In genomic region chr15:69713726-69714559, GRCh38 we compare ENCODE assay signal across 8 cellular contexts.
DNase-seq lines count a peak whose midpoint lies in the region; ATAC-seq, FAIRE-seq and TF ChIP-seq lines count a peak whose summit lies in the region.

No MANE protein-coding gene starts in this region.

- intact Hi-C loops in colonic mucosa (cut with DNase I): no loop called here
- intact Hi-C loops in head of caudate nucleus (cut with DNase I): no loop called here

- no peak overlapping the region for H3K4me3 ChIP-seq in colonic mucosa

- peak; percentile 84 for ATAC-seq in HG02642 (IDR thresholded peaks at IDR 0.05; ENCODE audit: poor library complexity, unreplicated experiment)
- peak; percentile 97 for ATAC-seq in stimulated activated naive CD8-positive, alpha-beta T cell treated with anti-CD3 and anti-CD28 coated beads, Interleukin-15, amount 100 ng/mL, for 72 hours

- TF ChIP-seq CTCF in colonic mucosa (IDR thresholded peaks at IDR 0.05): no peak

- DNase-seq in GM12891 (ENCODE audit: insufficient read length, low spot score) (peak; percentile 51), colonic mucosa (peak; percentile 21), head of caudate nucleus (no peak), amygdala (lab: John Stamatoyannopoulos, UW) (no peak), SK-N-DZ (ENCODE audit: low spot score) (no peak)
- DNase-seq in stimulated activated naive CD8-positive, alpha-beta T cell treated with anti-CD3 and anti-CD28 coated beads, Interleukin-15, amount 100 ng/mL, for 72 hours: peak; percentile 75 to 88

- no peak for TF ChIP-seq POLR2A in GM12891 (IDR thresholded peaks at IDR 0.05; ENCODE audit: low read depth, low read length)

- H3K36me3 Mint-ChIP-seq in T-helper 1 cell treated with Interleukin-12 subunit alpha and Interleukin-12 subunit beta and Interleukin-4 antibody, amounts not matched to agents 30 μg/mL and 1 μg/mL, for 36 hours (ENCODE audit: low read depth): peaks cover 9% of the 10 kb centered on the region

- peaks cover 21% of the 10 kb centered on the region for H3K9me3 Mint-ChIP-seq in T-helper 1 cell treated with Interleukin-12 subunit alpha and Interleukin-12 subunit beta and Interleukin-4 antibody, amounts not matched to agents 30 μg/mL and 1 μg/mL, for 36 hours
- peaks cover 6 to 19% of the 10 kb centered on the region in 2 donors for H3K9me3 Mint-ChIP-seq in stimulated activated naive CD8-positive, alpha-beta T cell treated with anti-CD3 and anti-CD28 coated beads, Interleukin-15, amount 100 ng/mL, for 72 hours

- peaks cover 51% of the 10 kb centered on the region for H3K27me3 Mint-ChIP-seq in T-helper 1 cell treated with Interleukin-12 subunit alpha and Interleukin-12 subunit beta and Interleukin-4 antibody, amounts not matched to agents 30 μg/mL and 1 μg/mL, for 36 hours (ENCODE audit: low read depth)
- no peaks in the 10 kb centered on the region for H3K27me3 Mint-ChIP-seq in stimulated activated naive CD8-positive, alpha-beta T cell treated with anti-CD3 and anti-CD28 coated beads, Interleukin-15, amount 100 ng/mL, for 72 hours

- H3K36me3 ChIP-seq in colonic mucosa: no peaks in the 10 kb centered on the region

- no peaks in the 10 kb centered on the region for H3K4me1 ChIP-seq in colonic mucosa

- peaks cover 49% of the 10 kb centered on the region for H3K4me1 Mint-ChIP-seq in T-helper 1 cell treated with Interleukin-12 subunit alpha and Interleukin-12 subunit beta and Interleukin-4 antibody, amounts not matched to agents 30 μg/mL and 1 μg/mL, for 36 hours (ENCODE audit: low read depth)
- H3K4me1 Mint-ChIP-seq in stimulated activated naive CD8-positive, alpha-beta T cell treated with anti-CD3 and anti-CD28 coated beads, Interleukin-15, amount 100 ng/mL, for 72 hours: peaks cover 65% of the 10 kb centered on the region

- peak overlapping the region; percentile 33 for H3K4me3 Mint-ChIP-seq in T-helper 1 cell treated with Interleukin-12 subunit alpha and Interleukin-12 subunit beta and Interleukin-4 antibody, amounts not matched to agents 30 μg/mL and 1 μg/mL, for 36 hours
- H3K4me3 Mint-ChIP-seq in stimulated activated naive CD8-positive, alpha-beta T cell treated with anti-CD3 and anti-CD28 coated beads, Interleukin-15, amount 100 ng/mL, for 72 hours: peak overlapping the region; percentile 26 to 41

- no peak overlapping the region for H3K27ac ChIP-seq in colonic mucosa

- peak; percentile 99 for FAIRE-seq in GM12891 (lab: Jason Lieb, UNC)

- no peaks in the 10 kb centered on the region for H3K27me3 ChIP-seq in colonic mucosa

- H3K9ac ChIP-seq in colonic mucosa (ENCODE audit: low read depth in 2 of 2, low read length in 2 of 2): no peak overlapping the region

- H3K27ac Mint-ChIP-seq in T-helper 1 cell treated with Interleukin-12 subunit alpha and Interleukin-12 subunit beta and Interleukin-4 antibody, amounts not matched to agents 30 μg/mL and 1 μg/mL, for 36 hours: peak overlapping the region; percentile 78
- peak overlapping the region in 1 of 2 donors; percentile 16 for H3K27ac Mint-ChIP-seq in stimulated activated naive CD8-positive, alpha-beta T cell treated with anti-CD3 and anti-CD28 coated beads, Interleukin-15, amount 100 ng/mL, for 72 hours

- H3K9me3 ChIP-seq in colonic mucosa: no peaks in the 10 kb centered on the region

TF ChIP-seq in GM12891, 5 proteins besides CTCF, POLR2A, EP300 and RAD21:
- TF ChIP-seq SPI1 (IDR thresholded peaks at IDR 0.05; ENCODE audit: low read depth, low read length) (peak; percentile 60), TAF1 (IDR thresholded peaks at IDR 0.05; ENCODE audit: low read depth, low read length) (no peak), POU2F2 (IDR thresholded peaks at IDR 0.05; ENCODE audit: low read depth, low read length) (peak; percentile 92), POLR2AphosphoS5 (IDR thresholded peaks at IDR 0.05; ENCODE audit: low read depth, low read length) (peak; percentile 39; the same call in 1 of the 2 replicates), PAX5 (IDR thresholded peaks at IDR 0.05; ENCODE audit: insufficient read depth, low read length, severe bottlenecking) (no peak)

Comparison
In these comparisons a context has a peak if more than half of its experiments do, and no peak if none do; other contexts are left out.
1. DNase-seq: peak in GM12891 (single experiment), colonic mucosa (single experiment) and stimulated activated naive CD8-positive, alpha-beta T cell treated with anti-CD3 and anti-CD28 coated beads, Interleukin-15, amount 100 ng/mL, for 72 hours (2 of 2); none in head of caudate nucleus (0 of 42), amygdala (0 of 56) and SK-N-DZ (single experiment).